In the genomic region with DNA sequence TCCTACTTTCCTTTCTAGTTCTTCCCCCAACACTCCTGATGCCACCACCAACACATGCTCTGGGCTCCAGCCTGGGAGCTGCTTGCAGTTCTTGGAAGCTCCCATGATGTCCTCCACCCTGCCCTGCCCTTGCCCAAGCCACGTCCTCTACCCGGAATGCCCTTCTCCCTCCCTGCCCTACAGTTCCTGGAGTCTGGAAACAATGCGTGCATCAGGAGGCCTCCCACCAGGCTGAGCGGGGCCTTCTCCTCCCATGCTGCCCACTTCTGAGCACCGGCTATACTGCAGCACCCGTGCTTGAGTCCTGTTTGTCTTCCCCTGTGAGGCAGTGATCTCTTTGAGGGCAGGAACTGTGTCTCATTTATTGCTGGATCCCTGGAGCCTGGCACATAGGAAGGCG, we compare ENCODE assay signal across 30 cellular contexts. TPM values are rescaled to one million over a fixed set of nuclear protein-coding genes. Genes with fewer than 3 reads are reported as not detected.
"Had no signal": no experiment of that assay in that cellular context is flagged by ENCODE, and none has a peak within 500 bp of the region (broad histone marks: within the 10 kb centered on the region; RNA-seq: fewer than 3 reads in every experiment).

No MANE protein-coding gene starts in this region.

- H3K9me3 Mint-ChIP-seq: naive thymus-derived CD8-positive, alpha-beta T cell; natural killer cell treated with Interleukin-12 subunit alpha and Interleukin-12 subunit beta and Interleukin-15 and Interleukin-18, amount 100 ng/mL, for 72 hours; nephron progenitor cell; neural crest cell; stimulated activated memory B cell treated with anti-CD40 and anti-IgM and Interleukin-4, amounts not matched to agents 10 μg/mL and 1 μg/mL and 100 μg/mL, for 72 hours; stimulated activated naive CD8-positive, alpha-beta T cell treated with anti-CD3 and anti-CD28 coated beads, Interleukin-15, amount 100 ng/mL, for 72 hours; type B pancreatic cell had no signal

- H3K9ac ChIP-seq: parathyroid adenoma had no signal

- H3K36me3 Mint-ChIP-seq: naive thymus-derived CD8-positive, alpha-beta T cell; natural killer cell treated with Interleukin-12 subunit alpha and Interleukin-12 subunit beta and Interleukin-15 and Interleukin-18, amount 100 ng/mL, for 72 hours; type B pancreatic cell had no signal

- H3K27ac ChIP-seq: ovary, parathyroid adenoma, psoas muscle, skin epidermis, spleen, suprapubic skin, testis, tibial artery, transverse colon, upper lobe of right lung, uterus had no signal

- H3K27me3 Mint-ChIP-seq: stimulated activated memory B cell treated with anti-CD40 and anti-IgM and Interleukin-4, amounts not matched to agents 10 μg/mL and 1 μg/mL and 100 μg/mL, for 72 hours had no signal

- H2AFZ ChIP-seq: parathyroid adenoma had no signal

- H3K4me3 ChIP-seq: ovary, psoas muscle, skin epidermis, smooth muscle cell, spleen, suprapubic skin, testis, tibial artery, transverse colon, upper lobe of right lung, uterus had no signal

- H3K36me3 ChIP-seq: ovary, suprapubic skin, transverse colon, upper lobe of right lung, uterus had no signal

- DNase-seq: naive thymus-derived CD8-positive, alpha-beta T cell; nephron progenitor cell; occipital lobe; ovary; psoas muscle; right cardiac atrium; spleen; stimulated activated CD4-positive, alpha-beta T cell treated with anti-CD3 and anti-CD28 coated beads, Interleukin-12 subunit alpha, Interleukin-12 subunit beta, amount 100 ng/mL, for 4 hours; stimulated activated CD4-positive, alpha-beta T cell treated with anti-CD3 and anti-CD28 coated beads, Interleukin-1b, Interleukin-23, amount 100 ng/mL, for 48 hours; stimulated activated CD4-positive, alpha-beta T cell treated with anti-CD3 and anti-CD28 coated beads, Interleukin-4, amount 100 ng/mL, for 1 hour; stimulated activated CD4-positive, alpha-beta T cell treated with anti-CD3 and anti-CD28 coated beads, Interleukin-4, amount 100 ng/mL, for 4 hours; stimulated activated CD8-positive, alpha-beta memory T cell treated with anti-CD3 and anti-CD28 coated beads, Interleukin-4, amount 100 ng/mL, for 48 hours; stimulated activated naive CD4-positive, alpha-beta T cell; stimulated activated naive CD8-positive, alpha-beta T cell treated with anti-CD3 and anti-CD28 coated beads, Interleukin-15, amount 100 ng/mL, for 72 hours; stimulated activated naive CD8-positive, alpha-beta T cell treated with anti-CD3 and anti-CD28 coated beads, Interleukin-15, Interleukin-2, amounts not matched to agents 100 U/mL and 50 U/mL, for 24 hours; substantia nigra; testis; tibial artery; transverse colon; upper lobe of right lung; uterus had no signal

- H3K27ac Mint-ChIP-seq: naive thymus-derived CD8-positive, alpha-beta T cell; natural killer cell treated with Interleukin-12 subunit alpha and Interleukin-12 subunit beta and Interleukin-15 and Interleukin-18, amount 100 ng/mL, for 72 hours; nephron progenitor cell; progenitor cell of endocrine pancreas; stimulated activated memory B cell treated with anti-CD40 and anti-IgM and Interleukin-4, amounts not matched to agents 10 μg/mL and 1 μg/mL and 100 μg/mL, for 72 hours; stimulated activated naive CD8-positive, alpha-beta T cell treated with anti-CD3 and anti-CD28 coated beads, Interleukin-15, amount 100 ng/mL, for 72 hours; type B pancreatic cell had no signal

- H3K4me1 ChIP-seq: parathyroid adenoma, psoas muscle, spleen, suprapubic skin, testis, tibial artery, transverse colon, upper lobe of right lung, uterus had no signal

- H3K9me3 ChIP-seq: ovary, psoas muscle, spleen, suprapubic skin, testis, tibial artery, transverse colon, upper lobe of right lung, uterus had no signal

- H3K4me3 Mint-ChIP-seq: naive thymus-derived CD8-positive, alpha-beta T cell; natural killer cell treated with Interleukin-12 subunit alpha and Interleukin-12 subunit beta and Interleukin-15 and Interleukin-18, amount 100 ng/mL, for 72 hours; nephron progenitor cell; neural crest cell; stimulated activated memory B cell treated with anti-CD40 and anti-IgM and Interleukin-4, amounts not matched to agents 10 μg/mL and 1 μg/mL and 100 μg/mL, for 72 hours; stimulated activated naive CD8-positive, alpha-beta T cell treated with anti-CD3 and anti-CD28 coated beads, Interleukin-15, amount 100 ng/mL, for 72 hours; type B pancreatic cell had no signal

- H3K4me1 Mint-ChIP-seq: nephron progenitor cell; neural crest cell; stimulated activated memory B cell treated with anti-CD40 and anti-IgM and Interleukin-4, amounts not matched to agents 10 μg/mL and 1 μg/mL and 100 μg/mL, for 72 hours; stimulated activated naive CD8-positive, alpha-beta T cell treated with anti-CD3 and anti-CD28 coated beads, Interleukin-15, amount 100 ng/mL, for 72 hours had no signal

- H3K79me2 ChIP-seq: parathyroid adenoma had no signal

- H3K27me3 ChIP-seq: ovary, spleen, suprapubic skin, testis, tibial artery, transverse colon, upper lobe of right lung, uterus had no signal

RNA-seq across cellular contexts. Expression of gene DGKG, which starts 44.6 kb away (rescaled TPM):
- total RNA-seq: neural crest cell, smooth muscle cell had no signal
- polyA plus RNA-seq: naive thymus-derived CD8-positive, alpha-beta T cell had no signal
